8 cellular contexts compared by ENCODE assay signal in genomic region chrX:69133561-69134542, GRCh38. TPM values are rescaled to one million over a fixed set of nuclear protein-coding genes. Genes with fewer than 3 reads are reported as not detected.
A peak's percentile ranks its signal among the peaks of the same experiment; 100 is the strongest.
DNase-seq lines count a peak whose midpoint lies in the region; ATAC-seq, FAIRE-seq and TF ChIP-seq lines count a peak whose summit lies in the region.

No MANE protein-coding gene starts in this region.

- H2AK5ac ChIP-seq in IMR-90 (ENCODE audit: low read depth, low read length): no peak overlapping the region; the same call in 1 of the 2 replicates

- H3K9ac ChIP-seq in IMR-90 (ENCODE audit: low read depth, low read length) (no peak overlapping the region), HepG2 (ENCODE audit: insufficient read depth, low read depth, low read length) (no peak overlapping the region)

- H4K20me1 ChIP-seq in IMR-90 (ENCODE audit: insufficient read depth, low read length): no peaks in the 10 kb centered on the region
- no peaks in the 10 kb centered on the region for H4K20me1 ChIP-seq in HepG2 (ENCODE audit: insufficient read depth, low read length)

- H3K27me3 ChIP-seq in IMR-90 (ENCODE audit: control insufficient read depth, insufficient read depth, low read length) (peaks cover 22% of the 10 kb centered on the region; the same call in 1 of the 2 replicates), HepG2 (ENCODE audit: control insufficient read depth in 1 of 2, insufficient read depth in 2 of 2, low read length in 2 of 2) (no peaks in the 10 kb centered on the region)

- no peak overlapping the region for H4K91ac ChIP-seq in IMR-90 (ENCODE audit: insufficient read depth, low read depth, low read length)

- BruUV-seq in IMR-90 (replicated peaks; lab: Mats Ljungman, UMichigan) (no TSS peak), HepG2 (replicated peaks; lab: Mats Ljungman, UMichigan) (no TSS peak)

- peaks cover 7% of the 10 kb centered on the region for H3K9me1 ChIP-seq in IMR-90 (ENCODE audit: insufficient read depth, low read length)

- H4K8ac ChIP-seq in IMR-90 (ENCODE audit: low read depth in 2 of 2, low read length in 2 of 2): no peak overlapping the region

- TF ChIP-seq CTCF in IMR-90 (conservative IDR thresholded peaks at IDR 0.05; ENCODE audit: low read depth, low read length): peak; percentile 55
- TF ChIP-seq CTCF in HepG2 (CRISPR knock-in tag; IDR thresholded peaks at IDR 0.05): peak; percentile 52

- H2BK120ac ChIP-seq in IMR-90 (ENCODE audit: low read depth, low read length): no peak overlapping the region

- H3K27ac ChIP-seq in IMR-90 (ENCODE audit: insufficient read depth, low read length) (no peak overlapping the region), HepG2 (ENCODE audit: extremely low read length, insufficient read depth, low read length) (no peak overlapping the region)

- dilution Hi-C loops in IMR-90 (cut with HindIII; ENCODE audit: low sequenced_read_pairs, unreplicated experiment): no loop called here

- TF ChIP-seq EP300 in HepG2 (IDR thresholded peaks at IDR 0.05; ENCODE audit: low read depth in 2 of 2, low read length in 2 of 2) (no peak), HepG2 (CRISPR knock-in tag; IDR thresholded peaks at IDR 0.05; ENCODE audit: borderline replicate concordance) (no peak)

- POLR2A ChIA-PET in IMR-90 (lab: Charles Lee; ENCODE audit: unreplicated experiment) (no interaction called here), HepG2 (lab: Yijun Ruan, JAX) (no interaction called here)

- TF ChIP-seq POLR2A in IMR-90 (IDR thresholded peaks at IDR 0.05; ENCODE audit: low read depth, low read length) (no peak), HepG2 (IDR thresholded peaks at IDR 0.05; ENCODE audit: insufficient read depth in 1 of 2, low read depth in 2 of 2, low read length in 2 of 2) (no peak)

- no peak overlapping the region for H3K4me3 ChIP-seq in IMR-90 (ENCODE audit: insufficient read depth, low read depth, low read length)
- no peak overlapping the region for H3K4me3 ChIP-seq in HepG2 (replicated peaks in 1 of 3; ENCODE audit: insufficient read depth in 1 of 3, low read depth in 2 of 3, low read length in 3 of 3)

- no peak overlapping the region for H2AK9ac ChIP-seq in IMR-90 (replicated peaks; ENCODE audit: low read depth, low read length, poor library complexity)

- no peak overlapping the region for H3K14ac ChIP-seq in IMR-90 (replicated peaks; ENCODE audit: low read depth, low read length)

- TF ChIP-seq RAD21 in IMR-90 (IDR thresholded peaks at IDR 0.05; ENCODE audit: low read length) (peak; percentile 45), HepG2 (CRISPR knock-in tag; IDR thresholded peaks at IDR 0.05) (no peak)

- H2BK15ac ChIP-seq in IMR-90 (ENCODE audit: low read depth, low read length): no peak overlapping the region

- H3K79me1 ChIP-seq in IMR-90 (ENCODE audit: low read depth in 1 of 2, low read length in 2 of 2): no peaks in the 10 kb centered on the region

- CTCF ChIA-PET in IMR-90 (lab: Yijun Ruan, JAX): interaction anchor here (0.6 to 1.1 kb wide), 8 partner anchors 9 to 311 kb away, joined by 3 to 7 read pairs (median 3); no protein-coding TSS in a partner anchor
- CTCF ChIA-PET in HepG2 (lab: Yijun Ruan, JAX; ENCODE audit: low intra/inter-chr PET ratio, low total read pairs): interaction anchor here (1.1 to 1.7 kb wide), 2 partner anchors 88 to 253 kb away, joined by 4 to 10 read pairs; no protein-coding TSS in a partner anchor

- H3K4me2 ChIP-seq in IMR-90 (ENCODE audit: low read depth, low read length) (no peak overlapping the region), HepG2 (ENCODE audit: low read depth, low read length) (no peak overlapping the region)

- no peaks in the 10 kb centered on the region for H3K9me3 ChIP-seq in IMR-90 (ENCODE audit: control insufficient read depth, insufficient read depth, low read length)
- H3K9me3 ChIP-seq in HepG2 (ENCODE audit: low read length): no peaks in the 10 kb centered on the region

- no peak overlapping the region for H2BK20ac ChIP-seq in IMR-90 (ENCODE audit: low read depth, low read length)

- no peak overlapping the region for H3K56ac ChIP-seq in IMR-90 (ENCODE audit: extremely low read depth, insufficient read depth, low read length)

- in situ Hi-C loops in IMR-90 (cut with MboI; ENCODE audit: low sequenced_read_pairs) (no loop called here), HepG2 (cut with HindIII; ENCODE audit: extremely low pct_ligation_motif_present, low pct_unique_long_range_greater_than_20kb) (loop anchor here (10.0 kb wide), 1 partner anchor 81 kb away; no protein-coding TSS in a partner anchor)

- intact Hi-C loops in IMR-90 (cut with micrococcal nuclease): loop anchor here (2.0 to 10.0 kb wide), 2 partner anchors 91 to 305 kb away; partner anchors contain the start of gene EFNB1
- intact Hi-C loops in HepG2 (cut with micrococcal nuclease; ENCODE audit: unreplicated experiment): no loop called here

- no peak overlapping the region for H3K18ac ChIP-seq in IMR-90 (ENCODE audit: low read depth, low read length)

- H3K4ac ChIP-seq in IMR-90 (ENCODE audit: low read depth, low read length): no peak overlapping the region

- no peaks in the 10 kb centered on the region for H3K36me3 ChIP-seq in IMR-90 (ENCODE audit: control insufficient read depth, insufficient read depth, low read length)
- H3K36me3 ChIP-seq in HepG2 (replicated peaks in 1 of 2; ENCODE audit: control insufficient read depth in 1 of 2, insufficient read depth in 2 of 2, low read length in 2 of 2): no peaks in the 10 kb centered on the region

- H3K23ac ChIP-seq in IMR-90 (ENCODE audit: low read depth, low read length): no peak overlapping the region

- peak; percentile 81 for FAIRE-seq in HepG2 (lab: Jason Lieb, UNC)

- no peak overlapping the region for H2BK5ac ChIP-seq in IMR-90 (ENCODE audit: low read depth, low read length, poor library complexity, severe bottlenecking)

- no peak overlapping the region for H2AFZ ChIP-seq in IMR-90 (replicated peaks; ENCODE audit: low read length, poor library complexity)
- H2AFZ ChIP-seq in HepG2 (ENCODE audit: low read length): no peak overlapping the region

- H4K5ac ChIP-seq in IMR-90 (ENCODE audit: low read depth, low read length): no peak overlapping the region

- DNase-seq in D341Med (ENCODE audit: low spot score): peak; percentile 41
- DNase-seq in IMR-90: peak; percentile 69
- peak; percentile 79 for DNase-seq in astrocyte of the hippocampus (ENCODE audit: low read depth, low spot score)
- DNase-seq in HepG2 (ENCODE audit: low spot score): peak; percentile 59
- DNase-seq in COR-L47 (lab: John Stamatoyannopoulos, UW): no peak
- no peak for DNase-seq in OCI-M2 (lab: John Stamatoyannopoulos, UW; ENCODE audit: unreplicated experiment)
- DNase-seq in NCI-H1105 (lab: John Stamatoyannopoulos, UW): no peak

- ATAC-seq in IMR-90 (ENCODE audit: low read depth) (peak; percentile 73), HepG2 (peak; percentile 97), GM21360 (IDR thresholded peaks at IDR 0.05; ENCODE audit: unreplicated experiment) (no peak)

- H3K4me1 ChIP-seq in IMR-90 (ENCODE audit: control insufficient read depth, insufficient read depth, low read length): peaks cover 13% of the 10 kb centered on the region
- H3K4me1 ChIP-seq in HepG2 (ENCODE audit: insufficient read depth, low read length): no peaks in the 10 kb centered on the region

- 33% methylated on average over 6 of the region's 9 CpGs; no CpG with 5 or more reads in 1 of the 2 experiments for WGBS in IMR-90 (ENCODE audit: extremely low coverage in 2 of 2, insufficient read length in 1 of 2), 2 experiments
- 20% methylated on average over 9 of the region's 9 CpGs for WGBS in HepG2 (ENCODE audit: low lambda C conversion rate)

- H3K79me2 ChIP-seq in HepG2 (ENCODE audit: insufficient read depth, low read length): no peaks in the 10 kb centered on the region

TF ChIP-seq in HepG2, 621 proteins besides CTCF, POLR2A, EP300 and RAD21:
- no peak for TF ChIP-seq PHF8 (CRISPR knock-in tag; IDR thresholded peaks at IDR 0.05)
- TF ChIP-seq STAG1 (CRISPR knock-in tag; IDR thresholded peaks at IDR 0.05): peak; percentile 43
- 0 out of 2 replicates have a peak, but pooled peaks have one; percentile 11 for TF ChIP-seq ZNF629 (CRISPR knock-in tag; conservative IDR thresholded peaks at IDR 0.05)
- TF ChIP-seq RFX1 (IDR thresholded peaks at IDR 0.05): no peak
- TF ChIP-seq XRCC5 (optimal IDR thresholded peaks at IDR 0.05; ENCODE audit: low read length): peak; percentile 33
- peak; percentile 53 for TF ChIP-seq SMC3 (IDR thresholded peaks at IDR 0.05; ENCODE audit: low read length)
TF ChIP-seq in HepG2: peak in this region for 4.

RNA-seq across cellular contexts. Expression of gene PJA1, which starts 31.4 kb away (rescaled TPM):
- total RNA-seq in IMR-90 (2012; rRNA removed) (24.4 and 26.7 TPM in 2 replicates), HepG2 (2016; rRNA removed; fragmentation: Illumina TruSeq; extraction: Trizol) (9.6 and 12.3 TPM in 2 replicates)
- polyA plus RNA-seq in IMR-90 (2012; rRNA removed) (13.6 and 15.1 TPM in 2 replicates), HepG2 (2011; rRNA removed) (3.6 TPM in 2 replicates)
- polyA plus RNA-seq in IMR-90 (2012; cell fraction: cytosol; rRNA removed): 10.4 and 10.6 TPM in 2 replicates
- polyA plus RNA-seq in IMR-90 (2012; cell fraction: nucleus; rRNA removed; ENCODE audit: low replicate concordance): 5.0 and 9.7 TPM in 2 replicates
- 1.0 and 1.2 TPM in 2 replicates for total RNA-seq in HepG2 (2016; cell fraction: cytosol; rRNA removed; fragmentation: Illumina TruSeq; extraction: Trizol; ENCODE audit: low read depth)
- total RNA-seq in HepG2 (2016; cell fraction: insoluble cytoplasmic fraction; rRNA removed; fragmentation: Illumina TruSeq; extraction: Trizol): 10.5 and 12.4 TPM in 2 replicates
- total RNA-seq in HepG2 (2016; cell fraction: membrane; rRNA removed; fragmentation: Illumina TruSeq; extraction: Trizol): 2.5 and 3.0 TPM in 2 replicates
- 4.6 and 5.0 TPM in 2 replicates for total RNA-seq in HepG2 (2016; cell fraction: nucleus; rRNA removed; fragmentation: Illumina TruSeq; extraction: Trizol)
- polyA plus RNA-seq in HepG2 (2011; cell fraction: cytosol; rRNA removed): 4.5 and 4.9 TPM in 2 replicates
- 3.2 and 3.7 TPM in 2 replicates for polyA plus RNA-seq in HepG2 (2011; cell fraction: nucleus; rRNA removed)
- 8.8 and 10.8 TPM in 2 replicates for polyA plus RNA-seq in HepG2 (2012)
- 0.54 and 0.96 TPM in 2 replicates for polyA plus RNA-seq in HepG2 (2016; cell fraction: cytosol; fragmentation: Illumina TruSeq; extraction: Trizol; ENCODE audit: low read depth)
- 11.3 and 12.0 TPM in 2 replicates for polyA plus RNA-seq in HepG2 (2016; cell fraction: insoluble cytoplasmic fraction; fragmentation: Illumina TruSeq; extraction: Trizol; ENCODE audit: low read depth)
- polyA plus RNA-seq in HepG2 (2016; cell fraction: membrane; fragmentation: Illumina TruSeq; extraction: Trizol; ENCODE audit: low read depth): 1.1 and 2.4 TPM in 2 replicates
- 4.4 and 6.3 TPM in 2 replicates for polyA plus RNA-seq in HepG2 (2016; cell fraction: nucleus; fragmentation: Illumina TruSeq; extraction: Trizol; ENCODE audit: insufficient read depth, low read depth)
- polyA minus RNA-seq in HepG2 (2011; rRNA and poly(A)+ RNA removed; ENCODE audit: low replicate concordance): 5.4 and 8.2 TPM in 2 replicates
- 2.1 and 3.8 TPM in 2 replicates for polyA minus RNA-seq in HepG2 (2011; cell fraction: cytosol; rRNA and poly(A)+ RNA removed)
- polyA minus RNA-seq in HepG2 (2011; cell fraction: nucleus; rRNA and poly(A)+ RNA removed): 1.6 and 1.8 TPM in 2 replicates

Comparison
In these comparisons a context has a peak if more than half of its experiments do, and no peak if none do; other contexts are left out.
1. DNase-seq: peak in D341Med (single experiment), IMR-90 (single experiment), astrocyte of the hippocampus (single experiment) and HepG2 (single experiment); none in COR-L47 (single experiment), OCI-M2 (single experiment) and NCI-H1105 (single experiment).